Comparison of ENCODE assay signal across 1 cellular context in the genomic region with DNA sequence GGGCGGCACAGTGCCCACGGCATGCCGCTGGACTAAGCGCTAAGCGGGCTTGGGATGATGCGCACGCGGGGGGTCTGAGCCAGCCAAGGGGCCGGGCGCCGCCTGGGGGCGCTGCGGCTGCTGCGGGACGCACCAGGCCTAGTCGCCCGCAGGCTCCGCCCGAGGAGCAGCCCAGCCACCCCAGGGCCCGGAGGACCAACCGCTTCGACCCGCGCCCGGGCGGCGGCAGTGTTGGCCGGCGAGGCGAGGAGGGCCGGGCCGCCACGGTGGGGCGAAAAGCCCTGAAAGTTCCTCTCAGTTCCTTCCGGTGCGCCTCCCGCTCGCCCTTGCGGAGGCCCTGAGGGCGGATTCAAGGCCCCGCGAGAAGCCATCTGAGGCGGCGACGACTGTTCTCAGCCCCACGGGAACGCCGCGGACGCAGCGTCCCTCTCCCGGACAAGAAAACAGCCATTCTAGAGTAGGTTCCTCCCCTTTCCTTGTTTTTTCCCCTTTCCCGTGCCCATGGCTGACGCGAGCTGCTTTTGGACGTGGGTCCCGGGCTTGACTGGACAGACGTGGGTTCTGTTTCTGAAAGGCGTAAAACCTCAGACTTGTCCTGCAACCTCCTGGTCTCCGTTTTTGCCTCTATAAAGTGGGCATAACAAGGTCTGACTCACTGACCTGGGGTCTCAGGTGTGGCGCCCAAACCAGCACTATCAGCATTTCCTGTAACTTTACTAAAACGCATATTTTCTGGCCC.
TF ChIP-seq lines count a peak whose summit lies in the region.

Gene ANKAR, plus strand, starts transcription at position 297 of the 739 bp plus-strand sequence. CDS start 1,821 bp downstream, outside the sequence.

TF ChIP-seq in HepG2, 621 proteins besides CTCF, POLR2A, EP300 and RAD21 (continued from another document and continues in another):
- TF ChIP-seq, protein P1, sequence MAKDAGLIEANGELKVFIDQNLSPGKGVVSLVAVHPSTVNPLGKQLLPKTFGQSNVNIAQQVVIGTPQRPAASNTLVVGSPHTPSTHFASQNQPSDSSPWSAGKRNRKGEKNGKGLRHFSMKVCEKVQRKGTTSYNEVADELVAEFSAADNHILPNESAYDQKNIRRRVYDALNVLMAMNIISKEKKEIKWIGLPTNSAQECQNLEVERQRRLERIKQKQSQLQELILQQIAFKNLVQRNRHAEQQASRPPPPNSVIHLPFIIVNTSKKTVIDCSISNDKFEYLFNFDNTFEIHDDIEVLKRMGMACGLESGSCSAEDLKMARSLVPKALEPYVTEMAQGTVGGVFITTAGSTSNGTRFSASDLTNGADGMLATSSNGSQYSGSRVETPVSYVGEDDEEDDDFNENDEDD (CRISPR knock-in tag; IDR thresholded peaks at IDR 0.05; ENCODE audit: borderline replicate concordance): peak; percentile 91; the same call in 1 of the 2 replicates
- TF ChIP-seq TCF7 (IDR thresholded peaks at IDR 0.05; ENCODE audit: low read depth) (no peak; the same call in 1 of the 2 replicates), ZNF251 (CRISPR knock-in tag; IDR thresholded peaks at IDR 0.05) (0 out of 2 replicates have a peak, but pooled peaks have one; percentile 82), REXO4 (CRISPR knock-in tag; IDR thresholded peaks at IDR 0.05; ENCODE audit: borderline replicate concordance) (peak; percentile 77; the same call in 1 of the 2 replicates), ZNF350 (CRISPR knock-in tag; IDR thresholded peaks at IDR 0.05; ENCODE audit: borderline replicate concordance, low read depth) (peak; percentile 89), HMG20A (CRISPR knock-in tag; IDR thresholded peaks at IDR 0.05; ENCODE audit: borderline replicate concordance) (peak; percentile 52; the same call in 1 of the 2 replicates), ZFP82 (CRISPR knock-in tag; IDR thresholded peaks at IDR 0.05; ENCODE audit: borderline replicate concordance) (peak; percentile 93; the same call in 1 of the 2 replicates), ZNF839 (CRISPR knock-in tag; IDR thresholded peaks at IDR 0.05; ENCODE audit: borderline replicate concordance) (no peak), ZNF510 (CRISPR knock-in tag; IDR thresholded peaks at IDR 0.05; ENCODE audit: low read depth) (peak; percentile 96), RXRA (CRISPR knock-in tag; IDR thresholded peaks at IDR 0.05) (peak; percentile 59; the same call in 1 of the 2 replicates), ZNF431 (CRISPR knock-in tag; IDR thresholded peaks at IDR 0.05; ENCODE audit: borderline replicate concordance, low read depth) (peak; percentile 96; the same call in 1 of the 2 replicates), SRSF9 (IDR thresholded peaks at IDR 0.05; ENCODE audit: borderline replicate concordance, insufficient read depth, low read depth, low read length, poor library complexity, severe bottlenecking) (no peak), ZFP36L2 (CRISPR knock-in tag; IDR thresholded peaks at IDR 0.05) (no peak), SETDB1 (CRISPR knock-in tag; IDR thresholded peaks at IDR 0.05; ENCODE audit: borderline replicate concordance) (no peak), ATM (IDR thresholded peaks at IDR 0.05; ENCODE audit: borderline replicate concordance) (no peak), ZNF326 (CRISPR knock-in tag; IDR thresholded peaks at IDR 0.05; ENCODE audit: borderline replicate concordance) (peak; percentile 79; the same call in 1 of the 2 replicates), SUZ12 (IDR thresholded peaks at IDR 0.05; ENCODE audit: low read depth, low read length) (no peak), DNMT1 (CRISPR knock-in tag; IDR thresholded peaks at IDR 0.05) (peak; percentile 85; the same call in 1 of the 2 replicates), HMGXB3 (CRISPR knock-in tag; IDR thresholded peaks at IDR 0.05; ENCODE audit: borderline replicate concordance) (0 out of 2 replicates have a peak, but pooled peaks have one; percentile 4), MED8 (CRISPR knock-in tag; IDR thresholded peaks at IDR 0.05; ENCODE audit: insufficient replicate concordance) (peak; percentile 82), ELF1 (CRISPR knock-in tag; IDR thresholded peaks at IDR 0.05) (peak; percentile 69), ZUFSP (CRISPR knock-in tag; IDR thresholded peaks at IDR 0.05; ENCODE audit: borderline replicate concordance) (no peak), NFKB2 (CRISPR knock-in tag; IDR thresholded peaks at IDR 0.05; ENCODE audit: borderline replicate concordance) (peak; percentile 99; the same call in 1 of the 2 replicates), MIXL1 (CRISPR knock-in tag; IDR thresholded peaks at IDR 0.05) (peak; percentile 72), ZNF660 (CRISPR knock-in tag; IDR thresholded peaks at IDR 0.05; ENCODE audit: borderline replicate concordance, low read depth) (no peak), ATF1 (CRISPR knock-in tag; IDR thresholded peaks at IDR 0.05) (no peak), POLR2AphosphoS5 (IDR thresholded peaks at IDR 0.05; ENCODE audit: low read depth, low read length) (peak; percentile 86), KIAA2018 (CRISPR knock-in tag; IDR thresholded peaks at IDR 0.05; ENCODE audit: borderline replicate concordance) (0 out of 2 replicates have a peak, but pooled peaks have one; percentile 86), ZBTB42 (CRISPR knock-in tag; IDR thresholded peaks at IDR 0.05) (peak; percentile 72; the same call in 1 of the 2 replicates)
- TF ChIP-seq, protein P2, sequence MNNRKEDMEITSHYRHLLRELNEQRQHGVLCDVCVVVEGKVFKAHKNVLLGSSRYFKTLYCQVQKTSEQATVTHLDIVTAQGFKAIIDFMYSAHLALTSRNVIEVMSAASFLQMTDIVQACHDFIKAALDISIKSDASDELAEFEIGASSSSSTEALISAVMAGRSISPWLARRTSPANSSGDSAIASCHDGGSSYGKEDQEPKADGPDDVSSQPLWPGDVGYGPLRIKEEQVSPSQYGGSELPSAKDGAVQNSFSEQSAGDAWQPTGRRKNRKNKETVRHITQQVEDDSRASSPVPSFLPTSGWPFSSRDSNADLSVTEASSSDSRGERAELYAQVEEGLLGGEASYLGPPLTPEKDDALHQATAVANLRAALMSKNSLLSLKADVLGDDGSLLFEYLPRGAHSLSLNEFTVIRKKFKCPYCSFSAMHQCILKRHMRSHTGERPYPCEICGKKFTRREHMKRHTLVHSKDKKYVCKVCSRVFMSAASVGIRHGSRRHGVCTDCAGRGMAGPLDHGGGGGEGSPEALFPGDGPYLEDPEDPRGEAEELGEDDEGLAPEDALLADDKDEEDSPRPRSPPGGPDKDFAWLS (CRISPR knock-in tag; IDR thresholded peaks at IDR 0.05; ENCODE audit: borderline replicate concordance): no peak
- TF ChIP-seq, protein P3, sequence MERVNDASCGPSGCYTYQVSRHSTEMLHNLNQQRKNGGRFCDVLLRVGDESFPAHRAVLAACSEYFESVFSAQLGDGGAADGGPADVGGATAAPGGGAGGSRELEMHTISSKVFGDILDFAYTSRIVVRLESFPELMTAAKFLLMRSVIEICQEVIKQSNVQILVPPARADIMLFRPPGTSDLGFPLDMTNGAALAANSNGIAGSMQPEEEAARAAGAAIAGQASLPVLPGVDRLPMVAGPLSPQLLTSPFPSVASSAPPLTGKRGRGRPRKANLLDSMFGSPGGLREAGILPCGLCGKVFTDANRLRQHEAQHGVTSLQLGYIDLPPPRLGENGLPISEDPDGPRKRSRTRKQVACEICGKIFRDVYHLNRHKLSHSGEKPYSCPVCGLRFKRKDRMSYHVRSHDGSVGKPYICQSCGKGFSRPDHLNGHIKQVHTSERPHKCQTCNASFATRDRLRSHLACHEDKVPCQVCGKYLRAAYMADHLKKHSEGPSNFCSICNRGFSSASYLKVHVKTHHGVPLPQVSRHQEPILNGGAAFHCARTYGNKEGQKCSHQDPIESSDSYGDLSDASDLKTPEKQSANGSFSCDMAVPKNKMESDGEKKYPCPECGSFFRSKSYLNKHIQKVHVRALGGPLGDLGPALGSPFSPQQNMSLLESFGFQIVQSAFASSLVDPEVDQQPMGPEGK (CRISPR knock-in tag; IDR thresholded peaks at IDR 0.05): peak; percentile 84; the same call in 1 of the 2 replicates
